Comparison of ENCODE assay signal across 7 cellular contexts in the genomic region with DNA sequence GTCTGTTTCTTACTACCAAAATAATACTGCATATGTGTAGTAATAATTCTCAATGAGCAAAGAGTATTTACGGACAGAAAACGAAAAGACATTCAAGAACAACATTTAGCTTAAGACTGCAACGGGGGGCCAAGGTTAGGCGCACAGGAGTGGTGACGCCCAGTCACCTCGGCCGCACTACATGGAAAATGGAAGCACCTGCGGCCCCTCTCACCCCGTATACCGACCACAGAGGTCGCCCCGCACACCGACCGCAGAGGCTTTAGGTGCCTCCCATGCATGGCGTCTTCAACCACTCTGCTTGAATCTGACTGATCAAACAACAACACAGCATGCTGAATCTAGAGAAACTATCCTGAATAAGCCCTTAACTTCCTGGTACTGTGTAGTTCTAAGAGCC.
"Had no signal": no experiment of that assay in that cellular context is flagged by ENCODE, and none has a peak within 500 bp of the region (broad histone marks: within the 10 kb centered on the region; RNA-seq: fewer than 3 reads in every experiment).

No MANE protein-coding gene starts in this region.

- H3K27me3 Mint-ChIP-seq: IgD-negative memory B cell had no signal

- FAIRE-seq: HepG2, HTR-8/SVneo, K562 had no signal

- H3K9me3 Mint-ChIP-seq: IgD-negative memory B cell had no signal

- H3K27ac Mint-ChIP-seq: IgD-negative memory B cell had no signal

- H3K27ac ChIP-seq: HL-60 had no signal

- H3K4me3 Mint-ChIP-seq: IgD-negative memory B cell had no signal

- H3K4me3 ChIP-seq: K562 had no signal

- DNase-seq: IMR-90, KBM-7 had no signal

- H3K4me1 Mint-ChIP-seq: IgD-negative memory B cell had no signal

- ATAC-seq: HepG2, K562 had no signal
